In genomic region chr2:197496695-197497094, GRCh38 we compare ENCODE assay signal across 13 cellular contexts. TPM values are rescaled to one million over a fixed set of nuclear protein-coding genes. Genes with fewer than 3 reads are reported as not detected.
A peak's percentile ranks its signal among the peaks of the same experiment; 100 is the strongest.
DNase-seq lines count a peak whose midpoint lies in the region; ATAC-seq, FAIRE-seq and TF ChIP-seq lines count a peak whose summit lies in the region.
"Had no signal": no experiment of that assay in that cellular context is flagged by ENCODE, and none has a peak within 500 bp of the region (broad histone marks: within the 10 kb centered on the region; RNA-seq: fewer than 3 reads in every experiment).

No MANE protein-coding gene starts in this region.

- no peaks in the 10 kb centered on the region for H3K27me3 ChIP-seq in SK-N-SH (ENCODE audit: insufficient read depth)
- H3K27me3 ChIP-seq in Karpas-422 (ENCODE audit: low read length) = no peaks in the 10 kb centered on the region
- H3K27me3 ChIP-seq in GM12878 (replicated peaks in 1 of 2; ENCODE audit: control insufficient read depth in 2 of 2, insufficient read depth in 2 of 2, low read length in 1 of 2) = no peaks in the 10 kb centered on the region
- no peaks in the 10 kb centered on the region for H3K27me3 ChIP-seq in neural progenitor cell
- H3K27me3 ChIP-seq: brain microvascular endothelial cell, right atrium auricular region had no signal

- TF ChIP-seq CTCF in SK-N-SH (IDR thresholded peaks at IDR 0.05) = no peak
- TF ChIP-seq CTCF in GM12878 (IDR thresholded peaks at IDR 0.05 in 2 of 3, conservative IDR thresholded peaks at IDR 0.05 in 1 of 3; ENCODE audit: control insufficient read depth in 2 of 3, extremely low read depth in 1 of 3, insufficient read depth in 1 of 3, low read depth in 3 of 3, low read length in 3 of 3) = no peak
- no peak for TF ChIP-seq CTCF in neural progenitor cell (IDR thresholded peaks at IDR 0.05)
- TF ChIP-seq CTCF in omental fat pad (IDR thresholded peaks at IDR 0.05) = no peak

- TF ChIP-seq POLR2A in GM12878 (IDR thresholded peaks at IDR 0.05; ENCODE audit: low read depth, low read length) = no peak

- H3K36me3 Mint-ChIP-seq in neural progenitor cell = peaks cover 38% of the 10 kb centered on the region

- H3K9me3 Mint-ChIP-seq in neural progenitor cell = no peaks in the 10 kb centered on the region

- TF ChIP-seq EP300 in SK-N-SH (IDR thresholded peaks at IDR 0.05; ENCODE audit: borderline replicate concordance in 1 of 2, low read depth in 1 of 2, low read length in 1 of 2) (no peak), GM12878 (IDR thresholded peaks at IDR 0.05; ENCODE audit: borderline replicate concordance in 1 of 2, control insufficient read depth in 1 of 2, low read depth in 2 of 2, low read length in 2 of 2) (no peak)

- H3K4me1 ChIP-seq in SK-N-SH (ENCODE audit: control insufficient read depth in 1 of 2, insufficient read depth in 2 of 2, low read depth in 1 of 2, low read length in 1 of 2) = peaks cover 15 to 22% of the 10 kb centered on the region in 2 experiments
- H3K4me1 ChIP-seq in Karpas-422 (ENCODE audit: low read length) = peaks cover 36% of the 10 kb centered on the region
- H3K4me1 ChIP-seq in GM12878 (ENCODE audit: control insufficient read depth, insufficient read depth, low read length) = peaks cover 13% of the 10 kb centered on the region
- peaks cover 30% of the 10 kb centered on the region for H3K4me1 ChIP-seq in neural progenitor cell

- CTCF ChIA-PET in SK-N-SH (lab: Yijun Ruan, JAX) = no interaction called here
- CTCF ChIA-PET in GM12878 (lab: Yijun Ruan, JAX) = interaction anchor here (0.6 to 1.5 kb wide), 2 partner anchors 65 to 85 kb away, joined by 3 to 4 read pairs; no protein-coding TSS in a partner anchor

- H3K4me2 ChIP-seq in SK-N-SH (peak overlapping the region; percentile 90), Karpas-422 (ENCODE audit: low read depth, low read length, poor library complexity, severe bottlenecking) (peak overlapping the region; percentile 81), GM12878 (ENCODE audit: control insufficient read depth, insufficient read depth) (peak overlapping the region; percentile 93), neural progenitor cell (peak overlapping the region; percentile 94)

- H3F3A ChIP-seq in SK-N-SH (replicated peaks; ENCODE audit: insufficient read depth) (peaks cover 13% of the 10 kb centered on the region), neural progenitor cell (ENCODE audit: low read depth) (peaks cover 41% of the 10 kb centered on the region)

- no peaks in the 10 kb centered on the region for H3K27me3 Mint-ChIP-seq in neural progenitor cell (ENCODE audit: insufficient read depth, low read depth)

- H3K9me3 ChIP-seq in SK-N-SH (no peaks in the 10 kb centered on the region), Karpas-422 (ENCODE audit: low read length) (no peaks in the 10 kb centered on the region), GM12878 (replicated peaks; ENCODE audit: control insufficient read depth, insufficient read depth, low read length) (no peaks in the 10 kb centered on the region), neural progenitor cell (ENCODE audit: low read depth) (no peaks in the 10 kb centered on the region)
- H3K9me3 ChIP-seq: left ventricle myocardium inferior, right atrium auricular region had no signal

- no TSS peak for BruUV-seq in GM12878 (replicated peaks; lab: Mats Ljungman, UMichigan)

- TF ChIP-seq RAD21 in SK-N-SH (IDR thresholded peaks at IDR 0.05; ENCODE audit: low read length) = no peak
- no peak for TF ChIP-seq RAD21 in GM12878 (IDR thresholded peaks at IDR 0.05; ENCODE audit: insufficient read depth, low read depth, low read length)

- RAD21 ChIA-PET in GM12878 (lab: Charles Lee; ENCODE audit: unreplicated experiment) = interaction anchor here (0.6 to 4.2 kb wide), 7 partner anchors 40 to 209 kb away, joined by 3 to 22 read pairs (median 3); partner anchors contain the start of genes COQ10B and MARS2

- FAIRE-seq in GM12878 (lab: Jason Lieb, UNC) = no peak

- H3K4me3 Mint-ChIP-seq in neural progenitor cell = peak overlapping the region; percentile 29

- H3K4me1 Mint-ChIP-seq in neural progenitor cell = peaks cover 35% of the 10 kb centered on the region

- H2AFZ ChIP-seq in SK-N-SH (ENCODE audit: low read depth) (no peak overlapping the region), Karpas-422 (ENCODE audit: low read length) (no peak overlapping the region), GM12878 (ENCODE audit: control insufficient read depth, low read depth, low read length) (no peak overlapping the region), neural progenitor cell (replicated peaks) (no peak overlapping the region)

- no peak overlapping the region for H3K9ac ChIP-seq in SK-N-SH
- H3K9ac ChIP-seq in Karpas-422 (ENCODE audit: low read length) = no peak overlapping the region
- peak overlapping the region; percentile 58 for H3K9ac ChIP-seq in GM12878 (ENCODE audit: control insufficient read depth, insufficient read depth, low read length)
- no peak overlapping the region for H3K9ac ChIP-seq in neural progenitor cell

- DNase-seq in SK-N-SH (no peak), Karpas-422 (no peak), GM12878 (ENCODE audit: low read depth, low spot score) (no peak), neural progenitor cell (ENCODE audit: low spot score) (no peak), omental fat pad (ENCODE audit: low spot score) (no peak), DMS153 (lab: John Stamatoyannopoulos, UW) (no peak), middle frontal gyrus (ENCODE audit: extremely low spot score, low spot score) (no peak)
- DNase-seq: 8988T; activated CD4-positive, alpha-beta T cell treated with anti-CD3 and anti-CD28 coated beads for 1 hour; brain microvascular endothelial cell; left ventricle myocardium inferior had no signal

- H4K20me1 ChIP-seq in SK-N-SH (ENCODE audit: insufficient read depth) (peaks cover 35% of the 10 kb centered on the region), Karpas-422 (ENCODE audit: insufficient read depth, low read depth, low read length) (peaks cover 31% of the 10 kb centered on the region), GM12878 (ENCODE audit: control insufficient read depth, insufficient read depth) (no peaks in the 10 kb centered on the region), neural progenitor cell (ENCODE audit: low read depth) (peaks cover 58% of the 10 kb centered on the region)

- H3K4me3 ChIP-seq in SK-N-SH (ENCODE audit: low read depth in 2 of 2, low read length in 1 of 2) (no peak overlapping the region; a peak in 2 of 4 replicates), Karpas-422 (ENCODE audit: low read length) (peak overlapping the region; percentile 97; the same call in 1 of the 2 replicates), GM12878 (peak overlapping the region; percentile 88), neural progenitor cell (no peak overlapping the region)
- H3K4me3 ChIP-seq: left ventricle myocardium inferior, right atrium auricular region had no signal

- ATAC-seq in SK-N-SH treated with all-trans-retinoic acid at 6 μM for 48 hours = no peak
- no peak for ATAC-seq in GM12878
- no peak for ATAC-seq in omental fat pad (ENCODE audit: low FRiP score)

- intact Hi-C loops in GM12878 (cut with micrococcal nuclease; ENCODE audit: unreplicated experiment) = loop anchor here (2.0 to 5.0 kb wide), 3 partner anchors 68 to 281 kb away; no protein-coding TSS in a partner anchor

- H3K27ac ChIP-seq in SK-N-SH (ENCODE audit: low read depth in 2 of 2, low read length in 1 of 2) (no peak overlapping the region), Karpas-422 (ENCODE audit: low read length) (no peak overlapping the region), GM12878 (ENCODE audit: control insufficient read depth, insufficient read depth) (peak overlapping the region; percentile 24; the same call in 1 of the 2 replicates), neural progenitor cell (no peak overlapping the region)
- H3K27ac ChIP-seq: brain microvascular endothelial cell, left ventricle myocardium inferior, right atrium auricular region had no signal

- SMC1A ChIA-PET in GM12878 (lab: Charles Lee; ENCODE audit: uncharacterized antibody, unreplicated experiment) = interaction anchor here (0.6 to 1.4 kb wide), 8 partner anchors 9 to 748 kb away, joined by 3 to 6 read pairs (median 4); partner anchors contain the start of gene SF3B1

- H3K36me3 ChIP-seq in SK-N-SH (replicated peaks in 1 of 2; ENCODE audit: control insufficient read depth in 1 of 2, insufficient read depth in 2 of 2, low read length in 1 of 2) (peaks cover 58 to 61% of the 10 kb centered on the region in 2 experiments), Karpas-422 (ENCODE audit: insufficient read depth, low read length) (peaks cover 77% of the 10 kb centered on the region), GM12878 (ENCODE audit: control insufficient read depth in 2 of 2, insufficient read depth in 2 of 2, low read length in 1 of 2) (peaks cover 8 to 39% of the 10 kb centered on the region in 2 experiments), neural progenitor cell (peaks cover 55% of the 10 kb centered on the region)

- H3K79me2 ChIP-seq in SK-N-SH (ENCODE audit: insufficient read depth) (peaks cover 88% of the 10 kb centered on the region), Karpas-422 (ENCODE audit: low read length) (peaks cover 75% of the 10 kb centered on the region), GM12878 (ENCODE audit: control insufficient read depth, insufficient read depth, low read length) (peaks cover 90% of the 10 kb centered on the region), neural progenitor cell (ENCODE audit: low read depth) (peaks cover 94% of the 10 kb centered on the region)

- POLR2A ChIA-PET in SK-N-SH (lab: Yijun Ruan, JAX) (no interaction called here), GM12878 (lab: Charles Lee) (interaction anchor here (1.0 to 12.1 kb wide), 5 partner anchors 12 to 62 kb away, joined by 3 to 156 read pairs (median 5); partner anchors contain the start of genes COQ10B, MOB4 and SF3B1)

- in situ Hi-C loops in GM12878 (cut with MboI) = no loop called here

- H3K9me2 ChIP-seq in SK-N-SH (no peaks in the 10 kb centered on the region), Karpas-422 (replicated peaks; ENCODE audit: insufficient read depth, low read length) (no peaks in the 10 kb centered on the region)

- H3K27ac Mint-ChIP-seq in neural progenitor cell = no peak overlapping the region

RNA-seq across cellular contexts. Expression of gene HSPD1, which starts 2.9 kb away (rescaled TPM):
- polyA plus RNA-seq in SK-N-SH (2012; rRNA removed) = 212 and 227 TPM in 2 replicates
- polyA plus RNA-seq in SK-N-SH (2012; cell fraction: cytosol; rRNA removed) = 255 and 362 TPM in 2 replicates
- 101 and 200 TPM in 2 replicates for polyA plus RNA-seq in SK-N-SH (2012; cell fraction: nucleus; rRNA removed)
- total RNA-seq in Karpas-422 (2014; rRNA removed; shearing (Covaris generic); ENCODE audit: low replicate concordance) = 241 and 246 TPM in 2 replicates
- 368 and 375 TPM in 2 replicates for total RNA-seq in GM12878 (2013; cell fraction: nucleolus; rRNA removed)
- total RNA-seq in GM12878 (2014; rRNA removed) = 345 and 394 TPM in 2 replicates
- total RNA-seq in GM12878 (2014; rRNA removed; fragmentation: Illumina TruSeq; extraction: Trizol) = 701 and 730 TPM in 2 replicates
- total RNA-seq in GM12878 (2021) = 578 and 595 TPM in 2 replicates
- 218 TPM for polyA plus RNA-seq in GM12878 (2011; ENCODE audit: low read depth)
- 529 and 804 TPM in 2 replicates for polyA plus RNA-seq in GM12878 (2011; rRNA removed)
- 216 and 238 TPM in 2 replicates for polyA plus RNA-seq in GM12878 (2011; cell fraction: cytosol; rRNA removed)
- 220 and 335 TPM in 2 replicates for polyA plus RNA-seq in GM12878 (2011; cell fraction: nucleus; rRNA removed)
- 269 and 346 TPM in 2 replicates for polyA plus RNA-seq in GM12878 (2012)
- polyA plus RNA-seq in GM12878 (2014; fragmentation: Illumina TruSeq; extraction: Trizol) = 812 and 992 TPM in 2 replicates
- polyA plus RNA-seq in GM12878 (2014; fragmentation: Nextera tagmentation; extraction: Ambion mirVana) = 100 to 1,000 TPM; 659 to 997 TPM
- 430 and 462 TPM in 2 replicates for polyA plus RNA-seq in GM12878 (2014; rRNA removed)
- polyA plus RNA-seq in GM12878 (2016; fragmentation: Nextera tagmentation; extraction: Ambion mirVana) = 1,000 to 10,000 TPM; 1,157 to 1,169 TPM
- 323 and 432 TPM in 2 replicates for polyA minus RNA-seq in GM12878 (2011; rRNA and poly(A)+ RNA removed)
- polyA minus RNA-seq in GM12878 (2011; cell fraction: cytosol; rRNA and poly(A)+ RNA removed) = 184 and 232 TPM in 2 replicates
- 150 and 246 TPM in 2 replicates for polyA minus RNA-seq in GM12878 (2011; cell fraction: nucleus; rRNA and poly(A)+ RNA removed)
- total RNA-seq in neural progenitor cell (ENCODE audit: low replicate concordance) = 399 and 539 TPM in 2 replicates
- total RNA-seq in omental fat pad = 100 to 1,000 TPM; 138 to 643 (median 306) TPM

RNA-seq across cellular contexts. Expression of gene HSPE1, which starts 3.5 kb away (rescaled TPM):
- polyA plus RNA-seq in SK-N-SH (2012; rRNA removed) = 130 and 142 TPM in 2 replicates
- 214 and 427 TPM in 2 replicates for polyA plus RNA-seq in SK-N-SH (2012; cell fraction: cytosol; rRNA removed)
- 26.6 and 39.8 TPM in 2 replicates for polyA plus RNA-seq in SK-N-SH (2012; cell fraction: nucleus; rRNA removed)
- total RNA-seq in Karpas-422 (2014; rRNA removed; shearing (Covaris generic); ENCODE audit: low replicate concordance) = 132 and 192 TPM in 2 replicates
- 58.4 and 59.6 TPM in 2 replicates for total RNA-seq in GM12878 (2013; cell fraction: nucleolus; rRNA removed)
- 210 and 211 TPM in 2 replicates for total RNA-seq in GM12878 (2014; rRNA removed)
- 421 and 442 TPM in 2 replicates for total RNA-seq in GM12878 (2014; rRNA removed; fragmentation: Illumina TruSeq; extraction: Trizol)
- 174 and 180 TPM in 2 replicates for total RNA-seq in GM12878 (2021)
- polyA plus RNA-seq in GM12878 (2011; ENCODE audit: low read depth) = 119 TPM
- polyA plus RNA-seq in GM12878 (2011; rRNA removed) = 259 and 411 TPM in 2 replicates
- 72.8 and 91.8 TPM in 2 replicates for polyA plus RNA-seq in GM12878 (2011; cell fraction: cytosol; rRNA removed)
- 62.7 and 81.2 TPM in 2 replicates for polyA plus RNA-seq in GM12878 (2011; cell fraction: nucleus; rRNA removed)
- polyA plus RNA-seq in GM12878 (2012) = 175 and 372 TPM in 2 replicates
- polyA plus RNA-seq in GM12878 (2014; fragmentation: Illumina TruSeq; extraction: Trizol) = 498 and 661 TPM in 2 replicates
- 100 to 1,000 TPM; 872 to 988 TPM for polyA plus RNA-seq in GM12878 (2014; fragmentation: Nextera tagmentation; extraction: Ambion mirVana)
- 488 and 513 TPM in 2 replicates for polyA plus RNA-seq in GM12878 (2014; rRNA removed)
- 1,000 to 10,000 TPM; 1,051 to 1,096 TPM for polyA plus RNA-seq in GM12878 (2016; fragmentation: Nextera tagmentation; extraction: Ambion mirVana)
- polyA minus RNA-seq in GM12878 (2011; rRNA and poly(A)+ RNA removed) = 31.4 and 46.9 TPM in 2 replicates
- 11.3 and 15.9 TPM in 2 replicates for polyA minus RNA-seq in GM12878 (2011; cell fraction: cytosol; rRNA and poly(A)+ RNA removed)
- polyA minus RNA-seq in GM12878 (2011; cell fraction: nucleus; rRNA and poly(A)+ RNA removed) = 35.8 and 59.9 TPM in 2 replicates
- total RNA-seq in neural progenitor cell (ENCODE audit: low replicate concordance) = 237 and 320 TPM in 2 replicates
- 100 to 1,000 TPM in 3 of 4 donors, 10 to 100 TPM in 1; 86.5 to 352 (median 177) TPM for total RNA-seq in omental fat pad

RNA-seq across cellular contexts. Expression of gene MOB4, which starts 19.2 kb away (rescaled TPM):
- 22.0 and 24.6 TPM in 2 replicates for polyA plus RNA-seq in SK-N-SH (2012; rRNA removed)
- polyA plus RNA-seq in SK-N-SH (2012; cell fraction: cytosol; rRNA removed) = 34.7 and 47.5 TPM in 2 replicates
- polyA plus RNA-seq in SK-N-SH (2012; cell fraction: nucleus; rRNA removed) = 5.4 and 10.6 TPM in 2 replicates
- total RNA-seq in Karpas-422 (2014; rRNA removed; shearing (Covaris generic); ENCODE audit: low replicate concordance) = 16.1 and 36.9 TPM in 2 replicates
- total RNA-seq in GM12878 (2013; cell fraction: nucleolus; rRNA removed) = 29.3 and 31.9 TPM in 2 replicates
- 16.8 and 23.0 TPM in 2 replicates for total RNA-seq in GM12878 (2014; rRNA removed)
- total RNA-seq in GM12878 (2014; rRNA removed; fragmentation: Illumina TruSeq; extraction: Trizol) = 23.7 and 24.9 TPM in 2 replicates
- total RNA-seq in GM12878 (2021) = 13.5 and 16.1 TPM in 2 replicates
- 10.6 TPM for polyA plus RNA-seq in GM12878 (2011; ENCODE audit: low read depth)
- polyA plus RNA-seq in GM12878 (2011; rRNA removed) = 36.6 and 75.5 TPM in 2 replicates
- polyA plus RNA-seq in GM12878 (2011; cell fraction: cytosol; rRNA removed) = 12.5 and 13.1 TPM in 2 replicates
- polyA plus RNA-seq in GM12878 (2011; cell fraction: nucleus; rRNA removed) = 12.7 and 14.2 TPM in 2 replicates
- polyA plus RNA-seq in GM12878 (2012) = 22.9 and 24.5 TPM in 2 replicates
- polyA plus RNA-seq in GM12878 (2014; fragmentation: Illumina TruSeq; extraction: Trizol) = 17.0 and 22.1 TPM in 2 replicates
- 10 to 100 TPM; 40.6 to 43.4 TPM for polyA plus RNA-seq in GM12878 (2014; fragmentation: Nextera tagmentation; extraction: Ambion mirVana)
- polyA plus RNA-seq in GM12878 (2014; rRNA removed) = 17.1 and 28.2 TPM in 2 replicates
- polyA plus RNA-seq in GM12878 (2016; fragmentation: Nextera tagmentation; extraction: Ambion mirVana) = 10 to 100 TPM; 42.2 to 44.2 TPM
- 15.8 and 23.4 TPM in 2 replicates for polyA minus RNA-seq in GM12878 (2011; rRNA and poly(A)+ RNA removed)
- polyA minus RNA-seq in GM12878 (2011; cell fraction: cytosol; rRNA and poly(A)+ RNA removed) = 8.2 and 10.3 TPM in 2 replicates
- polyA minus RNA-seq in GM12878 (2011; cell fraction: nucleus; rRNA and poly(A)+ RNA removed) = 7.6 and 13.2 TPM in 2 replicates
- total RNA-seq in neural progenitor cell (ENCODE audit: low replicate concordance) = 55.5 and 76.7 TPM in 2 replicates
- total RNA-seq in omental fat pad = 10 to 100 TPM; 20.3 to 27.3 (median 23.6) TPM

RNA-seq across cellular contexts. Expression of gene COQ10B, which starts 43.3 kb away (rescaled TPM):
- polyA plus RNA-seq in SK-N-SH (2012; rRNA removed) (3.6 and 4.5 TPM in 2 replicates), GM12878 (2011; rRNA removed) (3.6 and 4.5 TPM in 2 replicates), GM12878 (2014; fragmentation: Illumina TruSeq; extraction: Trizol) (13.2 and 18.9 TPM in 2 replicates), GM12878 (2014; fragmentation: Nextera tagmentation; extraction: Ambion mirVana) (10 to 100 TPM in 1 of 2 experiments, 1 to 10 TPM in 1; 7.7 to 13.1 TPM), GM12878 (2014; rRNA removed) (7.3 and 8.3 TPM in 2 replicates), GM12878 (2016; fragmentation: Nextera tagmentation; extraction: Ambion mirVana) (10 to 100 TPM; 21.8 to 23.2 TPM)
- polyA plus RNA-seq in SK-N-SH (2012; cell fraction: cytosol; rRNA removed) = 7.6 and 10.7 TPM in 2 replicates
- polyA plus RNA-seq in SK-N-SH (2012; cell fraction: nucleus; rRNA removed) = 1.4 and 3.2 TPM in 2 replicates
- total RNA-seq in Karpas-422 (2014; rRNA removed; shearing (Covaris generic); ENCODE audit: low replicate concordance) = 12.3 and 23.5 TPM in 2 replicates
- total RNA-seq in GM12878 (2013; cell fraction: nucleolus; rRNA removed) = 8.4 and 12.0 TPM in 2 replicates
- total RNA-seq in GM12878 (2014; rRNA removed) (14.5 and 17.3 TPM in 2 replicates), GM12878 (2014; rRNA removed; fragmentation: Illumina TruSeq; extraction: Trizol) (16.9 and 18.2 TPM in 2 replicates), GM12878 (2021) (9.9 and 10.3 TPM in 2 replicates), neural progenitor cell (ENCODE audit: low replicate concordance) (14.0 and 20.1 TPM in 2 replicates), omental fat pad (10 to 100 TPM; 27.0 to 47.7 (median 37.0) TPM)
- 8.4 TPM for polyA plus RNA-seq in GM12878 (2011; ENCODE audit: low read depth)
- 1.8 and 2.5 TPM in 2 replicates for polyA plus RNA-seq in GM12878 (2011; cell fraction: cytosol; rRNA removed)
- 1.3 and 2.9 TPM in 2 replicates for polyA plus RNA-seq in GM12878 (2011; cell fraction: nucleus; rRNA removed)
- polyA plus RNA-seq in GM12878 (2012) = 9.5 and 11.9 TPM in 2 replicates
- polyA minus RNA-seq in GM12878 (2011; rRNA and poly(A)+ RNA removed) = 2.9 and 5.9 TPM in 2 replicates
- polyA minus RNA-seq in GM12878 (2011; cell fraction: cytosol; rRNA and poly(A)+ RNA removed) = 3.7 and 6.1 TPM in 2 replicates
- polyA minus RNA-seq in GM12878 (2011; cell fraction: nucleus; rRNA and poly(A)+ RNA removed) = 9.6 and 13.0 TPM in 2 replicates

Comparison
In these comparisons a context has a peak if more than half of its experiments do, and no peak if none do; other contexts are left out.
1. H3K4me3 ChIP-seq: peak in Karpas-422 (single experiment) and GM12878 (single experiment); none in SK-N-SH (0 of 2) and neural progenitor cell (single experiment).
2. Of the 26 proteins assayed by ChIP-seq in both GM12878 and SK-N-SH: peak only in GM12878: POLR2AphosphoS5; only in SK-N-SH: none; in both: none; in neither: 25.
3. Peak in every context shown above with its lines, with median percentiles within 50 percentile points of each other: H3K4me2 ChIP-seq.